Comparison of ENCODE assay signal across 1 cellular context in genomic region chr7:128103498-128104108, GRCh38.
TF ChIP-seq lines count a peak whose summit lies in the region.

No MANE protein-coding gene starts in this region.

TF ChIP-seq in HepG2, 621 proteins besides CTCF, POLR2A, EP300 and RAD21 (continued from another document and continues in another):
- TF ChIP-seq ZNF576 (CRISPR knock-in tag; IDR thresholded peaks at IDR 0.05), result 0 out of 2 replicates have a peak, but pooled peaks have one; percentile 53
- no peak for TF ChIP-seq ZNF83 (CRISPR knock-in tag; IDR thresholded peaks at IDR 0.05; ENCODE audit: borderline replicate concordance)
- TF ChIP-seq ERF (CRISPR knock-in tag; IDR thresholded peaks at IDR 0.05), result peak; percentile 71
- peak; percentile 51; the same call in 1 of the 2 replicates for TF ChIP-seq ZNF800 (CRISPR knock-in tag; IDR thresholded peaks at IDR 0.05)
- TF ChIP-seq NRL (CRISPR knock-in tag; IDR thresholded peaks at IDR 0.05; ENCODE audit: borderline replicate concordance), result no peak; the same call in 1 of the 2 replicates
- no peak for TF ChIP-seq ZNF18 (CRISPR knock-in tag; IDR thresholded peaks at IDR 0.05; ENCODE audit: insufficient replicate concordance)
- TF ChIP-seq ZFAT (CRISPR knock-in tag; conservative IDR thresholded peaks at IDR 0.05), result no peak
- TF ChIP-seq IRF9 (CRISPR knock-in tag; IDR thresholded peaks at IDR 0.05; ENCODE audit: borderline replicate concordance), result no peak
- TF ChIP-seq MZF1 (CRISPR knock-in tag; IDR thresholded peaks at IDR 0.05; ENCODE audit: borderline replicate concordance), result no peak
- TF ChIP-seq ZSCAN20 (CRISPR knock-in tag; IDR thresholded peaks at IDR 0.05; ENCODE audit: borderline replicate concordance), result no peak
- TF ChIP-seq KLF6 (CRISPR knock-in tag; IDR thresholded peaks at IDR 0.05), result 0 out of 2 replicates have a peak, but pooled peaks have one; percentile 45
- TF ChIP-seq JUN (CRISPR knock-in tag; IDR thresholded peaks at IDR 0.05), result no peak
- TF ChIP-seq CENPBD1 (CRISPR knock-in tag; IDR thresholded peaks at IDR 0.05; ENCODE audit: borderline replicate concordance, low read depth), result no peak
- no peak for TF ChIP-seq ZNF781 (CRISPR knock-in tag; IDR thresholded peaks at IDR 0.05; ENCODE audit: borderline replicate concordance, not compliant biosample characterization)
- TF ChIP-seq ZNF451 (CRISPR knock-in tag; IDR thresholded peaks at IDR 0.05), result no peak
- peak; percentile 94 for TF ChIP-seq ZNF772 (CRISPR knock-in tag; IDR thresholded peaks at IDR 0.05)
- no peak for TF ChIP-seq SIX4 (CRISPR knock-in tag; IDR thresholded peaks at IDR 0.05)
- no peak for TF ChIP-seq ZNF17 (CRISPR knock-in tag; IDR thresholded peaks at IDR 0.05)
- no peak for TF ChIP-seq DDIT3 (CRISPR knock-in tag; IDR thresholded peaks at IDR 0.05)
- TF ChIP-seq RXRB (CRISPR knock-in tag; IDR thresholded peaks at IDR 0.05; ENCODE audit: borderline replicate concordance), result peak; percentile 89
- no peak for TF ChIP-seq PTBP1 (IDR thresholded peaks at IDR 0.05; ENCODE audit: low read depth, low read length, poor library complexity, severe bottlenecking)
- no peak for TF ChIP-seq ZNF124 (CRISPR knock-in tag; IDR thresholded peaks at IDR 0.05)
- TF ChIP-seq GPBP1L1 (CRISPR knock-in tag; IDR thresholded peaks at IDR 0.05), result no peak
- TF ChIP-seq MYNN (CRISPR knock-in tag; IDR thresholded peaks at IDR 0.05; ENCODE audit: low read depth), result no peak
- no peak for TF ChIP-seq SETDB1 (CRISPR knock-in tag; IDR thresholded peaks at IDR 0.05; ENCODE audit: borderline replicate concordance)
- no peak for TF ChIP-seq ZNF883 (CRISPR knock-in tag; IDR thresholded peaks at IDR 0.05; ENCODE audit: not compliant biosample characterization)
- no peak for TF ChIP-seq ZNF484 (CRISPR knock-in tag; IDR thresholded peaks at IDR 0.05; ENCODE audit: borderline replicate concordance, low read depth)
- TF ChIP-seq GABPB1 (CRISPR knock-in tag; IDR thresholded peaks at IDR 0.05), result peak; percentile 91
- TF ChIP-seq FOSL1 (CRISPR knock-in tag; IDR thresholded peaks at IDR 0.05; ENCODE audit: borderline replicate concordance), result no peak
- TF ChIP-seq GTF3A (CRISPR knock-in tag; conservative IDR thresholded peaks at IDR 0.05), result no peak
- no peak for TF ChIP-seq LRRFIP1 (CRISPR knock-in tag; conservative IDR thresholded peaks at IDR 0.05)
- TF ChIP-seq ZNF703 (CRISPR knock-in tag; IDR thresholded peaks at IDR 0.05; ENCODE audit: borderline replicate concordance), result no peak
- TF ChIP-seq PAF1 (CRISPR knock-in tag; IDR thresholded peaks at IDR 0.05), result peak; percentile 83
- no peak for TF ChIP-seq ELK4 (CRISPR knock-in tag; IDR thresholded peaks at IDR 0.05; ENCODE audit: borderline replicate concordance)
- 0 out of 2 replicates have a peak, but pooled peaks have one; percentile 49 for TF ChIP-seq RNF2 (conservative IDR thresholded peaks at IDR 0.05; ENCODE audit: low read depth)
- TF ChIP-seq ZSCAN30 (CRISPR knock-in tag; IDR thresholded peaks at IDR 0.05), result no peak
- no peak for TF ChIP-seq EHMT2 (IDR thresholded peaks at IDR 0.05; ENCODE audit: borderline replicate concordance, low read depth, low read length)
- TF ChIP-seq MIER3 (CRISPR knock-in tag; IDR thresholded peaks at IDR 0.05; ENCODE audit: borderline replicate concordance), result peak; percentile 87; the same call in 1 of the 2 replicates
- no peak for TF ChIP-seq ZHX1 (CRISPR knock-in tag; IDR thresholded peaks at IDR 0.05; ENCODE audit: low read depth)
- no peak for TF ChIP-seq FOXP1 (IDR thresholded peaks at IDR 0.05)
- TF ChIP-seq FOXP1 (CRISPR knock-in tag; IDR thresholded peaks at IDR 0.05), result no peak
- TF ChIP-seq ZSCAN21 (CRISPR knock-in tag; IDR thresholded peaks at IDR 0.05; ENCODE audit: borderline replicate concordance), result no peak
- TF ChIP-seq ZNF121 (CRISPR knock-in tag; IDR thresholded peaks at IDR 0.05), result no peak
- no peak for TF ChIP-seq E2F2 (CRISPR knock-in tag; IDR thresholded peaks at IDR 0.05; ENCODE audit: borderline replicate concordance)
- no peak for TF ChIP-seq TAF15 (IDR thresholded peaks at IDR 0.05; ENCODE audit: low read depth, low read length, poor library complexity, severe bottlenecking)
- TF ChIP-seq KAT2B (IDR thresholded peaks at IDR 0.05; ENCODE audit: borderline replicate concordance, low read depth, low read length), result no peak
- peak; percentile 61; the same call in 1 of the 2 replicates for TF ChIP-seq ZSCAN29 (CRISPR knock-in tag; conservative IDR thresholded peaks at IDR 0.05)
- TF ChIP-seq ZBTB8A (CRISPR knock-in tag; IDR thresholded peaks at IDR 0.05; ENCODE audit: borderline replicate concordance, low read depth), result 0 out of 2 replicates have a peak, but pooled peaks have one; percentile 45
- TF ChIP-seq USF2 (IDR thresholded peaks at IDR 0.05; ENCODE audit: low read depth, low read length), result no peak
- TF ChIP-seq USF2 (CRISPR knock-in tag; IDR thresholded peaks at IDR 0.05; ENCODE audit: borderline replicate concordance), result no peak
- no peak for TF ChIP-seq JARID2 (CRISPR knock-in tag; IDR thresholded peaks at IDR 0.05; ENCODE audit: insufficient replicate concordance)
- no peak for TF ChIP-seq HDAC6 (IDR thresholded peaks at IDR 0.05; ENCODE audit: low read depth, low read length)
